In genomic region chr16:10987361-10988163, GRCh38 we compare ENCODE assay signal across 17 cellular contexts. TPM values are rescaled to one million over a fixed set of nuclear protein-coding genes. Genes with fewer than 3 reads are reported as not detected.
DNase-seq lines count a peak whose midpoint lies in the region; ATAC-seq and TF ChIP-seq lines count a peak whose summit lies in the region.
"Had no signal": no experiment of that assay in that cellular context is flagged by ENCODE, and none has a peak within 500 bp of the region (broad histone marks: within the 10 kb centered on the region; RNA-seq: fewer than 3 reads in every experiment).

No MANE protein-coding gene starts in this region.

- H3K9me3 ChIP-seq in HEK293 (ENCODE audit: control insufficient read depth, insufficient read depth, low read depth, low read length), result no peaks in the 10 kb centered on the region
- H3K9me3 ChIP-seq: esophagus squamous epithelium, psoas muscle had no signal

- peaks cover 0 to 17% of the 10 kb centered on the region in 2 experiments; a peak in 2 of 3 replicates for H3K36me3 ChIP-seq in HEK293 (ENCODE audit: control insufficient read depth in 2 of 2, insufficient read depth in 1 of 2, low read length in 2 of 2)

- no peak for DNase-seq in activated CD8-positive, alpha-beta memory T cell treated with anti-CD3 and anti-CD28 coated beads, Interleukin-2, amount 10 ng/mL, durations not matched to agents 7 days and 5 days
- no peak for DNase-seq in activated CD8-positive, alpha-beta memory T cell treated with anti-CD3 and anti-CD28 coated beads for 24 hours
- DNase-seq in natural killer cell, result no peak
- DNase-seq in erythroblast (lab: John Stamatoyannopoulos, UW), result no peak
- DNase-seq: activated gamma-delta T cell, COR-L47, dorsolateral prefrontal cortex, esophagus squamous epithelium, NCI-H187, NCI-H446, nephron progenitor cell, psoas muscle had no signal

- no peak overlapping the region for H3K4me3 ChIP-seq in HEK293 (ENCODE audit: low read depth, low read length)
- H3K4me3 ChIP-seq: dorsolateral prefrontal cortex, esophagus squamous epithelium, lung, psoas muscle had no signal

- TF ChIP-seq POLR2A in erythroblast (IDR thresholded peaks at IDR 0.05; ENCODE audit: low read length), result no peak

- H3K36me3 Mint-ChIP-seq in activated CD8-positive, alpha-beta memory T cell treated with anti-CD3 and anti-CD28 coated beads, Interleukin-2, amount 10 ng/mL, durations not matched to agents 7 days and 5 days, result peaks cover 50% of the 10 kb centered on the region
- peaks cover 61% of the 10 kb centered on the region for H3K36me3 Mint-ChIP-seq in activated T-helper 17 cell treated with anti-CD3 and anti-CD28 coated beads, Interleukin-2, amount 50 U/mL, for 72 hours (ENCODE audit: low read depth)
- no peaks in the 10 kb centered on the region for H3K36me3 Mint-ChIP-seq in natural killer cell

- no peak overlapping the region for H3K27ac ChIP-seq in HEK293 (ENCODE audit: extremely low read depth, low read depth, low read length)
- H3K27ac ChIP-seq: dorsolateral prefrontal cortex, esophagus squamous epithelium, psoas muscle had no signal

- H3K27me3 Mint-ChIP-seq in activated CD8-positive, alpha-beta memory T cell treated with anti-CD3 and anti-CD28 coated beads, Interleukin-2, amount 10 ng/mL, durations not matched to agents 7 days and 5 days, result no peaks in the 10 kb centered on the region
- H3K27me3 Mint-ChIP-seq in activated T-helper 17 cell treated with anti-CD3 and anti-CD28 coated beads, Interleukin-2, amount 50 U/mL, for 72 hours, result no peaks in the 10 kb centered on the region
- no peaks in the 10 kb centered on the region for H3K27me3 Mint-ChIP-seq in natural killer cell (ENCODE audit: low read depth in 2 of 2)

- H3K4me1 Mint-ChIP-seq in activated CD8-positive, alpha-beta memory T cell treated with anti-CD3 and anti-CD28 coated beads, Interleukin-2, amount 10 ng/mL, durations not matched to agents 7 days and 5 days, result peaks cover 87% of the 10 kb centered on the region
- H3K4me1 Mint-ChIP-seq in activated T-helper 17 cell treated with anti-CD3 and anti-CD28 coated beads, Interleukin-2, amount 50 U/mL, for 72 hours, result peaks cover 64% of the 10 kb centered on the region
- H3K4me1 Mint-ChIP-seq in natural killer cell, result peaks cover 11 to 23% of the 10 kb centered on the region in 2 donors

- TF ChIP-seq CTCF in HEK293 (tag by site-specific recombination; IDR thresholded peaks at IDR 0.05), result no peak
- TF ChIP-seq CTCF in natural killer cell (IDR thresholded peaks at IDR 0.05), result no peak

- peak overlapping the region; percentile 61 for H3K4me3 Mint-ChIP-seq in activated CD8-positive, alpha-beta memory T cell treated with anti-CD3 and anti-CD28 coated beads, Interleukin-2, amount 10 ng/mL, durations not matched to agents 7 days and 5 days
- H3K4me3 Mint-ChIP-seq in activated T-helper 17 cell treated with anti-CD3 and anti-CD28 coated beads, Interleukin-2, amount 50 U/mL, for 72 hours, result peak overlapping the region; percentile 60
- no peak overlapping the region for H3K4me3 Mint-ChIP-seq in natural killer cell
- H3K4me3 Mint-ChIP-seq: nephron progenitor cell had no signal

- intact Hi-C loops in natural killer cell (cut with micrococcal nuclease), result no loop called here

- CTCF ChIA-PET in activated CD8-positive, alpha-beta memory T cell treated with anti-CD3 and anti-CD28 coated beads, Interleukin-2, amount 10 ng/mL, durations not matched to agents 7 days and 5 days (lab: Charles Lee), result interaction anchor here (0.9 to 1.2 kb wide), 2 partner anchors 268 to 270 kb away, joined by 3 to 6 read pairs; no protein-coding TSS in a partner anchor
- CTCF ChIA-PET in HEK293 (lab: Yijun Ruan, JAX), result no interaction called here

- H3K27ac Mint-ChIP-seq in activated CD8-positive, alpha-beta memory T cell treated with anti-CD3 and anti-CD28 coated beads, Interleukin-2, amount 10 ng/mL, durations not matched to agents 7 days and 5 days, result peak overlapping the region; percentile 88
- H3K27ac Mint-ChIP-seq in activated T-helper 17 cell treated with anti-CD3 and anti-CD28 coated beads, Interleukin-2, amount 50 U/mL, for 72 hours, result peak overlapping the region; percentile 84
- peak overlapping the region; percentile 15 to 21 for H3K27ac Mint-ChIP-seq in natural killer cell
- H3K27ac Mint-ChIP-seq: nephron progenitor cell had no signal

- no peaks in the 10 kb centered on the region for H3K9me3 Mint-ChIP-seq in activated CD8-positive, alpha-beta memory T cell treated with anti-CD3 and anti-CD28 coated beads, Interleukin-2, amount 10 ng/mL, durations not matched to agents 7 days and 5 days (ENCODE audit: low read depth)
- H3K9me3 Mint-ChIP-seq in activated T-helper 17 cell treated with anti-CD3 and anti-CD28 coated beads, Interleukin-2, amount 50 U/mL, for 72 hours, result no peaks in the 10 kb centered on the region
- no peaks in the 10 kb centered on the region for H3K9me3 Mint-ChIP-seq in natural killer cell
- H3K9me3 Mint-ChIP-seq: nephron progenitor cell had no signal

- 0 out of 2 replicates have a peak, but pooled peaks cover under 1% of the 10 kb centered on the region for H3K4me1 ChIP-seq in HEK293 (ENCODE audit: control insufficient read depth, insufficient read depth, low read length)
- H3K4me1 ChIP-seq: psoas muscle had no signal

- POLR2A ChIA-PET in HEK293 (lab: Yijun Ruan, JAX), result no interaction called here

- peak; percentile 41 for ATAC-seq in activated CD8-positive, alpha-beta memory T cell treated with anti-CD3 and anti-CD28 coated beads, Interleukin-2, amount 10 ng/mL, durations not matched to agents 7 days and 5 days
- peak; percentile 28 for ATAC-seq in activated T-helper 17 cell treated with anti-CD3 and anti-CD28 coated beads, Interleukin-2, amount 50 U/mL, for 72 hours (replicated peaks)
- ATAC-seq in natural killer cell (no peak), HG02678 (IDR thresholded peaks at IDR 0.05; ENCODE audit: unreplicated experiment) (no peak), GM19351 (IDR thresholded peaks at IDR 0.05; ENCODE audit: unreplicated experiment) (no peak)

TF ChIP-seq in HEK293, 187 proteins besides CTCF, POLR2A, EP300 and RAD21:
- TF ChIP-seq BCL11B (tag by site-specific recombination; IDR thresholded peaks at IDR 0.05; ENCODE audit: low read depth) (no peak), ZNF600 (tag by site-specific recombination; IDR thresholded peaks at IDR 0.05) (0 out of 2 replicates have a peak, but pooled peaks have one; percentile 24), ZFP37 (tag by site-specific recombination; IDR thresholded peaks at IDR 0.05) (no peak)

RNA-seq across cellular contexts. Expression of gene CLEC16A, which starts 43.2 kb away (rescaled TPM):
- 10 to 100 TPM; 36.5 to 55.9 TPM for total RNA-seq in activated CD8-positive, alpha-beta memory T cell treated with anti-CD3 and anti-CD28 coated beads, Interleukin-2, amount 10 ng/mL, durations not matched to agents 7 days and 5 days
- 10 to 100 TPM; 24.3 to 24.8 TPM for total RNA-seq in activated T-helper 17 cell treated with anti-CD3 and anti-CD28 coated beads, Interleukin-2, amount 50 U/mL, for 72 hours
- total RNA-seq in natural killer cell, result 10 to 100 TPM; 35.9 to 50.5 (median 37.4) TPM

RNA-seq across cellular contexts. Expression of gene DEXI, which starts 45.3 kb away (rescaled TPM):
- total RNA-seq in activated CD8-positive, alpha-beta memory T cell treated with anti-CD3 and anti-CD28 coated beads, Interleukin-2, amount 10 ng/mL, durations not matched to agents 7 days and 5 days, result 10 to 100 TPM; 23.3 to 30.8 TPM
- total RNA-seq in activated T-helper 17 cell treated with anti-CD3 and anti-CD28 coated beads, Interleukin-2, amount 50 U/mL, for 72 hours, result 10 to 100 TPM; 22.6 to 24.6 TPM
- 10 to 100 TPM in 2 of 3 donors, 1 to 10 TPM in 1; 8.7 to 15.2 (median 14.4) TPM for total RNA-seq in natural killer cell

Comparison
In these comparisons a context has a peak if more than half of its experiments do, and no peak if none do; other contexts are left out.
1. ATAC-seq: peak in activated CD8-positive, alpha-beta memory T cell treated with anti-CD3 and anti-CD28 coated beads, Interleukin-2, amount 10 ng/mL, durations not matched to agents 7 days and 5 days (single experiment) and activated T-helper 17 cell treated with anti-CD3 and anti-CD28 coated beads, Interleukin-2, amount 50 U/mL, for 72 hours (single experiment); none in natural killer cell (0 of 3), HG02678 (single experiment) and GM19351 (single experiment).
2. H3K27ac Mint-ChIP-seq: peak in every context shown above with its lines; median percentile 88 in activated CD8-positive, alpha-beta memory T cell treated with anti-CD3 and anti-CD28 coated beads, Interleukin-2, amount 10 ng/mL, durations not matched to agents 7 days and 5 days; 84 in activated T-helper 17 cell treated with anti-CD3 and anti-CD28 coated beads, Interleukin-2, amount 50 U/mL, for 72 hours; 18 in natural killer cell.